ENCODE assay signal across 8 cellular contexts in genomic region chr7:107563072-107563760, GRCh38. TPM values are rescaled to one million over a fixed set of nuclear protein-coding genes. Genes with fewer than 3 reads are reported as not detected.
A peak's percentile ranks its signal among the peaks of the same experiment; 100 is the strongest.
DNase-seq lines count a peak whose midpoint lies in the region; ATAC-seq and TF ChIP-seq lines count a peak whose summit lies in the region.

No MANE protein-coding gene starts in this region.

- H3K4me3 ChIP-seq in BJ (ENCODE audit: low read depth, low read length), result peak overlapping the region; percentile 92
- H3K4me3 ChIP-seq in OCI-LY7 (ENCODE audit: low read depth, low read length, poor library complexity, severe bottlenecking), result peak overlapping the region; percentile 81
- H3K4me3 ChIP-seq in dorsolateral prefrontal cortex, result peak overlapping the region; percentile 66 to 99 (median 93)
- H3K4me3 ChIP-seq in mesenchymal stem cell (ENCODE audit: insufficient read depth in 1 of 2, low read depth in 1 of 2, low read length in 2 of 2), result peak overlapping the region; percentile 94 to 96
- H3K4me3 ChIP-seq in urinary bladder (ENCODE audit: low read depth, low read length), result peak overlapping the region; percentile 100

- H3K4me2 ChIP-seq in OCI-LY7 (ENCODE audit: low read length), result peak overlapping the region; percentile 86
- H3K4me2 ChIP-seq in mesenchymal stem cell (ENCODE audit: low read length, poor library complexity, severe bottlenecking), result peak overlapping the region; percentile 31

- H3K9me3 ChIP-seq in OCI-LY7 (ENCODE audit: low read length) (no peaks in the 10 kb centered on the region), mesenchymal stem cell (ENCODE audit: control insufficient read depth, low read length) (no peaks in the 10 kb centered on the region)

- DNase-seq in BJ (ENCODE audit: low read depth) (no peak), OCI-LY7 (ENCODE audit: low spot score) (peak; percentile 36), dorsolateral prefrontal cortex (peak in 1 of 10 donors; percentile 24), mesenchymal stem cell (no peak), dermis blood vessel endothelial cell (no peak)

- CTCF ChIA-PET in BJ (lab: Yijun Ruan, JAX) (interaction anchor here (0.6 to 1.6 kb wide), 2 partner anchors 12 to 37 kb away, joined by 3 to 5 read pairs; no protein-coding TSS in a partner anchor), OCI-LY7 (lab: Charles Lee; ENCODE audit: unreplicated experiment) (interaction anchor here (0.6 to 0.9 kb wide), 3 partner anchors 100 to 180 kb away, joined by 3 read pairs; no protein-coding TSS in a partner anchor)

- no peak overlapping the region for H2BK5ac ChIP-seq in mesenchymal stem cell (ENCODE audit: low read depth, low read length, poor library complexity, severe bottlenecking)

- H3K27me3 ChIP-seq in BJ (ENCODE audit: control insufficient read depth, insufficient read depth, low read length) (no peaks in the 10 kb centered on the region), dorsolateral prefrontal cortex (no peaks in the 10 kb centered on the region), mesenchymal stem cell (ENCODE audit: control insufficient read depth in 1 of 2, insufficient read depth in 1 of 2, low read length in 2 of 2) (no peaks in the 10 kb centered on the region)

- no peak overlapping the region for H2BK120ac ChIP-seq in mesenchymal stem cell (ENCODE audit: low read depth, low read length)

- no peak overlapping the region for H2BK15ac ChIP-seq in mesenchymal stem cell (ENCODE audit: low read depth, poor library complexity, severe bottlenecking)

- no peak for TF ChIP-seq CTCF in BJ (IDR thresholded peaks at IDR 0.05; ENCODE audit: insufficient read depth, low read depth, low read length)
- TF ChIP-seq CTCF in OCI-LY7 (conservative IDR thresholded peaks at IDR 0.05; ENCODE audit: low read length), result no peak
- TF ChIP-seq CTCF in dorsolateral prefrontal cortex (IDR thresholded peaks at IDR 0.05 in 54 of 56, conservative IDR thresholded peaks at IDR 0.05 in 2 of 56; ENCODE audit: low read depth in 1 of 56, partially characterized antibody in 56 of 56), result no peak

- intact Hi-C loops in OCI-LY7 (cut with micrococcal nuclease; ENCODE audit: unreplicated experiment), result loop anchor here (1.0 to 5.0 kb wide), 3 partner anchors 17 to 696 kb away; partner anchors contain the start of genes BCAP29, CBLL1 and PIK3CG
- intact Hi-C loops in dorsolateral prefrontal cortex (cut with DNase I), result loop anchor here (10.0 kb wide), 3 partner anchors 98 to 332 kb away; partner anchors contain the start of genes CBLL1 (in 1 of the 2) and DLD (in 1 of the 2)

- H3K9ac ChIP-seq in mesenchymal stem cell (ENCODE audit: low read length), result peak overlapping the region; percentile 97

- peaks cover 59% of the 10 kb centered on the region for H3K79me2 ChIP-seq in OCI-LY7 (ENCODE audit: insufficient read depth, low read depth, low read length)

- ATAC-seq in GM19023 (IDR thresholded peaks at IDR 0.05; ENCODE audit: unreplicated experiment), result peak; percentile 69
- peak; percentile 38 for ATAC-seq in HG03108 (IDR thresholded peaks at IDR 0.05; ENCODE audit: unreplicated experiment)

- H3K36me3 ChIP-seq in BJ (ENCODE audit: control insufficient read depth, insufficient read depth, low read length), result no peaks in the 10 kb centered on the region
- H3K36me3 ChIP-seq in OCI-LY7 (ENCODE audit: insufficient read depth, low read length), result peaks cover 18% of the 10 kb centered on the region
- H3K36me3 ChIP-seq in mesenchymal stem cell (ENCODE audit: control insufficient read depth in 1 of 2, insufficient read depth in 2 of 2, low read depth in 1 of 2, low read length in 2 of 2), result peaks cover 0 to 7% of the 10 kb centered on the region in 2 experiments
- H3K36me3 ChIP-seq in urinary bladder (ENCODE audit: insufficient read depth), result no peaks in the 10 kb centered on the region

- no peak overlapping the region for H3K27ac ChIP-seq in OCI-LY7 (ENCODE audit: low read depth, low read length, poor library complexity, severe bottlenecking)
- peak overlapping the region in 58 of 59 donors; percentile 59 to 98 (median 88) for H3K27ac ChIP-seq in dorsolateral prefrontal cortex
- no peak overlapping the region for H3K27ac ChIP-seq in mesenchymal stem cell (ENCODE audit: low read length, poor library complexity, severe bottlenecking)
- peak overlapping the region; percentile 98 for H3K27ac ChIP-seq in urinary bladder (ENCODE audit: low read depth)

- POLR2A ChIA-PET in BJ (lab: Charles Lee) (interaction anchor here (1.4 kb wide), 1 partner anchor 394 kb away, joined by 4 read pairs; the partner anchor contains the start of gene HBP1), OCI-LY7 (lab: Charles Lee) (interaction anchor here (0.6 to 3.4 kb wide), 18 partner anchors 12 to 602 kb away, joined by 3 to 25 read pairs (median 4); partner anchors contain the start of gene CBLL1)

- H3K14ac ChIP-seq in mesenchymal stem cell (ENCODE audit: low read length in 2 of 2), result no peak overlapping the region

- no peaks in the 10 kb centered on the region for H3K9me2 ChIP-seq in OCI-LY7 (ENCODE audit: insufficient read depth, low read length)

- no peak overlapping the region for H2BK12ac ChIP-seq in mesenchymal stem cell (ENCODE audit: low read length in 2 of 2)

- H4K91ac ChIP-seq in mesenchymal stem cell (ENCODE audit: low read length), result peak overlapping the region; percentile 87

- no peak overlapping the region for H2AK5ac ChIP-seq in mesenchymal stem cell (ENCODE audit: low read length, severe bottlenecking)

- peak overlapping the region; percentile 91 for H4K8ac ChIP-seq in mesenchymal stem cell (ENCODE audit: low read length)

- H3K4ac ChIP-seq in mesenchymal stem cell (ENCODE audit: low read depth in 1 of 2, low read length in 2 of 2), result peak overlapping the region in 1 of 2 experiments; percentile 46

- no peak overlapping the region for H3K18ac ChIP-seq in mesenchymal stem cell (ENCODE audit: low read depth in 1 of 2, low read length in 2 of 2)

- peaks cover 9% of the 10 kb centered on the region for H3K79me1 ChIP-seq in mesenchymal stem cell (replicated peaks; ENCODE audit: low read length, poor library complexity, severe bottlenecking)

- H3K23ac ChIP-seq in mesenchymal stem cell (ENCODE audit: low read length in 2 of 2), result no peak overlapping the region

- peak overlapping the region; percentile 81; the same call in 1 of the 2 replicates for H2AFZ ChIP-seq in OCI-LY7 (ENCODE audit: low read length)
- peak overlapping the region; percentile 10 for H2AFZ ChIP-seq in mesenchymal stem cell (ENCODE audit: low read depth, low read length)

- H3K4me1 ChIP-seq in OCI-LY7 (ENCODE audit: insufficient read depth, low read length, poor library complexity, severe bottlenecking), result peaks cover 51% of the 10 kb centered on the region
- peaks cover 3% of the 10 kb centered on the region for H3K4me1 ChIP-seq in mesenchymal stem cell (ENCODE audit: control insufficient read depth, insufficient read depth, low read depth, low read length)
- no peaks in the 10 kb centered on the region for H3K4me1 ChIP-seq in urinary bladder (ENCODE audit: insufficient read depth)

- under 1% methylated on average over 18 of the region's 21 CpGs for WGBS in mesenchymal stem cell
- 3% methylated on average over 21 of the region's 21 CpGs for WGBS in urinary bladder

- no TSS peak for BruUV-seq in OCI-LY7 (replicated peaks; lab: Mats Ljungman, UMichigan)

- peaks cover 7% of the 10 kb centered on the region; the same call in 1 of the 2 replicates for H4K20me1 ChIP-seq in OCI-LY7 (ENCODE audit: insufficient read depth, low read length)

RNA-seq across cellular contexts. Expression of gene COG5, which starts 0.5 kb away (rescaled TPM):
- polyA plus RNA-seq in BJ (2011; rRNA removed) (20.5 and 44.2 TPM in 2 replicates), urinary bladder (15.4 TPM)
- polyA minus RNA-seq in BJ (2011; rRNA and poly(A)+ RNA removed), result 18.0 and 20.8 TPM in 2 replicates
- total RNA-seq in OCI-LY7 (2014; rRNA removed; shearing (Covaris generic)), result 59.0 and 60.2 TPM in 2 replicates
- total RNA-seq in OCI-LY7 (2022) (40.1 and 40.9 TPM in 2 replicates), dorsolateral prefrontal cortex (10 to 100 TPM; 37.1 to 87.3 (median 52.6) TPM), urinary bladder (79.4 TPM), dermis blood vessel endothelial cell (34.7 and 59.9 TPM in 2 replicates)
- polyA plus RNA-seq in mesenchymal stem cell (2013, experiment 1 of 2), result 18.3 TPM
- 19.7 TPM for polyA plus RNA-seq in mesenchymal stem cell (2013, experiment 2 of 2)

RNA-seq across cellular contexts. Expression of gene DUS4L, which starts 0.6 kb away (rescaled TPM):
- polyA plus RNA-seq in BJ (2011; rRNA removed) (2.2 and 4.5 TPM in 2 replicates), urinary bladder (4.8 TPM)
- 1.8 and 2.3 TPM in 2 replicates for polyA minus RNA-seq in BJ (2011; rRNA and poly(A)+ RNA removed)
- total RNA-seq in OCI-LY7 (2014; rRNA removed; shearing (Covaris generic)), result 14.9 and 16.9 TPM in 2 replicates
- total RNA-seq in OCI-LY7 (2022) (23.0 and 26.9 TPM in 2 replicates), dorsolateral prefrontal cortex (10 to 100 TPM in 76 of 120 experiments, 1 to 10 TPM in 44; 5.6 to 15.9 (median 10.8) TPM), urinary bladder (16.8 TPM), dermis blood vessel endothelial cell (4.9 and 6.1 TPM in 2 replicates)
- polyA plus RNA-seq in mesenchymal stem cell (2013, experiment 1 of 2), result 4.2 TPM
- polyA plus RNA-seq in mesenchymal stem cell (2013, experiment 2 of 2), result 4.7 TPM

RNA-seq across cellular contexts. Expression of gene BCAP29, which starts 16.8 kb away (rescaled TPM):
- polyA plus RNA-seq in BJ (2011; rRNA removed) (20.3 and 57.3 TPM in 2 replicates), urinary bladder (46.7 TPM)
- 11.8 and 16.4 TPM in 2 replicates for polyA minus RNA-seq in BJ (2011; rRNA and poly(A)+ RNA removed)
- 18.7 and 26.5 TPM in 2 replicates for total RNA-seq in OCI-LY7 (2014; rRNA removed; shearing (Covaris generic))
- total RNA-seq in OCI-LY7 (2022) (26.3 and 29.2 TPM in 2 replicates), dorsolateral prefrontal cortex (100 to 1,000 TPM in 94 of 120 experiments, 10 to 100 TPM in 26; 61.4 to 148 (median 112) TPM), urinary bladder (103 TPM), dermis blood vessel endothelial cell (98.2 and 109 TPM in 2 replicates)
- 57.1 TPM for polyA plus RNA-seq in mesenchymal stem cell (2013, experiment 1 of 2)
- 55.8 TPM for polyA plus RNA-seq in mesenchymal stem cell (2013, experiment 2 of 2)

Comparison
In these comparisons a context has a peak if more than half of its experiments do, and no peak if none do; other contexts are left out.
1. H3K27ac ChIP-seq: peak in dorsolateral prefrontal cortex (58 of 59) and urinary bladder (single experiment); none in OCI-LY7 (single experiment) and mesenchymal stem cell (single experiment).
2. Peak in every context shown above with its lines, with median percentiles within 50 percentile points of each other: H3K4me3 ChIP-seq.